Comparison of ENCODE assay signal across 8 cellular contexts in genomic region chr10:102540023-102540422, GRCh38. TPM values are rescaled to one million over a fixed set of nuclear protein-coding genes. Genes with fewer than 3 reads are reported as not detected.
A peak's percentile ranks its signal among the peaks of the same experiment; 100 is the strongest.
DNase-seq lines count a peak whose midpoint lies in the region; ATAC-seq and TF ChIP-seq lines count a peak whose summit lies in the region.

No MANE protein-coding gene starts in this region.

- H3K4me3 Mint-ChIP-seq in CD14-positive monocyte, result no peak overlapping the region
- H3K4me3 Mint-ChIP-seq in stimulated activated memory B cell treated with anti-CD40 and anti-IgM and Interleukin-4, amounts not matched to agents 10 μg/mL and 1 μg/mL and 100 μg/mL, for 72 hours, result no peak overlapping the region

- H4K20me1 ChIP-seq in Karpas-422 (ENCODE audit: insufficient read depth, low read depth, low read length), result no peaks in the 10 kb centered on the region

- H3K9me2 ChIP-seq in Karpas-422 (replicated peaks; ENCODE audit: insufficient read depth, low read length), result no peaks in the 10 kb centered on the region

- H2AFZ ChIP-seq in Karpas-422 (ENCODE audit: low read length), result no peak overlapping the region

- H3K27ac Mint-ChIP-seq in CD14-positive monocyte, result no peak overlapping the region
- no peak overlapping the region for H3K27ac Mint-ChIP-seq in stimulated activated memory B cell treated with anti-CD40 and anti-IgM and Interleukin-4, amounts not matched to agents 10 μg/mL and 1 μg/mL and 100 μg/mL, for 72 hours

- no peak overlapping the region for H3K4me3 ChIP-seq in Karpas-422 (ENCODE audit: low read length)

- TF ChIP-seq CTCF in CD14-positive monocyte (IDR thresholded peaks at IDR 0.05), result peak; percentile 19

- peak; percentile 65 for ATAC-seq in GM18909 (IDR thresholded peaks at IDR 0.05; ENCODE audit: poor library complexity, unreplicated experiment)
- ATAC-seq in stimulated activated memory B cell treated with anti-CD40 and anti-IgM and Interleukin-4, amounts not matched to agents 10 μg/mL and 1 μg/mL and 100 μg/mL, for 72 hours, result peak; percentile 77

- no peaks in the 10 kb centered on the region for H3K9me3 ChIP-seq in Karpas-422 (ENCODE audit: low read length)

- H3K9ac ChIP-seq in Karpas-422 (ENCODE audit: low read length), result no peak overlapping the region

- H3K79me2 ChIP-seq in Karpas-422 (ENCODE audit: low read length), result no peaks in the 10 kb centered on the region; the same call in 1 of the 2 replicates

- H3K27me3 Mint-ChIP-seq in CD14-positive monocyte (ENCODE audit: low read depth in 3 of 3), result peaks cover 0 to 2% (median 0%) of the 10 kb centered on the region in 3 donors
- H3K27me3 Mint-ChIP-seq in stimulated activated memory B cell treated with anti-CD40 and anti-IgM and Interleukin-4, amounts not matched to agents 10 μg/mL and 1 μg/mL and 100 μg/mL, for 72 hours, result no peaks in the 10 kb centered on the region

- H3K36me3 ChIP-seq in Karpas-422 (ENCODE audit: insufficient read depth, low read length), result no peaks in the 10 kb centered on the region

- intact Hi-C loops in CD14-positive monocyte (cut with micrococcal nuclease), result no loop called here

- H3K4me1 Mint-ChIP-seq in CD14-positive monocyte, result peaks cover 14% of the 10 kb centered on the region
- peaks cover 31% of the 10 kb centered on the region for H3K4me1 Mint-ChIP-seq in stimulated activated memory B cell treated with anti-CD40 and anti-IgM and Interleukin-4, amounts not matched to agents 10 μg/mL and 1 μg/mL and 100 μg/mL, for 72 hours

- peaks cover 3% of the 10 kb centered on the region; the same call in 1 of the 2 replicates for H3K4me1 ChIP-seq in Karpas-422 (ENCODE audit: low read length)

- no peak overlapping the region for H3K27ac ChIP-seq in Karpas-422 (ENCODE audit: low read length)

- H3K27me3 ChIP-seq in Karpas-422 (ENCODE audit: low read length), result no peaks in the 10 kb centered on the region

- no peaks in the 10 kb centered on the region for H3K9me3 Mint-ChIP-seq in CD14-positive monocyte
- H3K9me3 Mint-ChIP-seq in stimulated activated memory B cell treated with anti-CD40 and anti-IgM and Interleukin-4, amounts not matched to agents 10 μg/mL and 1 μg/mL and 100 μg/mL, for 72 hours, result no peaks in the 10 kb centered on the region

- DNase-seq in CD14-positive monocyte (ENCODE audit: low spot score) (no peak), Karpas-422 (peak; percentile 53), cerebellar cortex (ENCODE audit: low spot score) (peak; percentile 49), ecto neural progenitor cell (ENCODE audit: low spot score) (no peak), anterior cingulate cortex (lab: John Stamatoyannopoulos, UW) (no peak), COLO829 (ENCODE audit: low spot score) (no peak)

- no peak overlapping the region for H3K4me2 ChIP-seq in Karpas-422 (ENCODE audit: low read depth, low read length, poor library complexity, severe bottlenecking)

- H3K36me3 Mint-ChIP-seq in CD14-positive monocyte, result peaks cover 14 to 28% of the 10 kb centered on the region in 2 donors
- H3K36me3 Mint-ChIP-seq in stimulated activated memory B cell treated with anti-CD40 and anti-IgM and Interleukin-4, amounts not matched to agents 10 μg/mL and 1 μg/mL and 100 μg/mL, for 72 hours, result peaks cover 15% of the 10 kb centered on the region

RNA-seq across cellular contexts. Expression of gene SUFU, which starts 36.3 kb away (rescaled TPM):
- polyA plus RNA-seq in CD14-positive monocyte, result 1 to 10 TPM; 3.2 to 5.7 TPM
- total RNA-seq in Karpas-422 (2014; rRNA removed; shearing (Covaris generic); ENCODE audit: low replicate concordance), result 5.9 and 9.2 TPM in 2 replicates

RNA-seq across cellular contexts. Expression of gene ACTR1A, which starts 37.5 kb away (rescaled TPM):
- 10 to 100 TPM; 79.0 to 79.4 TPM for polyA plus RNA-seq in CD14-positive monocyte
- 69.8 and 83.7 TPM in 2 replicates for total RNA-seq in Karpas-422 (2014; rRNA removed; shearing (Covaris generic); ENCODE audit: low replicate concordance)

Comparison
In these comparisons a context has a peak if more than half of its experiments do, and no peak if none do; other contexts are left out.
1. DNase-seq: peak in Karpas-422 (single experiment) and cerebellar cortex (single experiment); none in CD14-positive monocyte (single experiment), ecto neural progenitor cell (single experiment), anterior cingulate cortex (0 of 58) and COLO829 (single experiment).